10 cellular contexts compared by ENCODE assay signal in genomic region chr3:114121996-114122709, GRCh38. TPM values are rescaled to one million over a fixed set of nuclear protein-coding genes. Genes with fewer than 3 reads are reported as not detected.
DNase-seq lines count a peak whose midpoint lies in the region; TF ChIP-seq lines count a peak whose summit lies in the region.
"Had no signal": no experiment of that assay in that cellular context is flagged by ENCODE, and none has a peak within 500 bp of the region (broad histone marks: within the 10 kb centered on the region; RNA-seq: fewer than 3 reads in every experiment).

No MANE protein-coding gene starts in this region.

- no peaks in the 10 kb centered on the region for H3K9me2 ChIP-seq in neural cell (ENCODE audit: insufficient read depth, low read length)

- DNase-seq in BJ (ENCODE audit: low read depth), result peak; percentile 5
- peak; percentile 72 for DNase-seq in NCI-H526 treated with DMSO at 0.1 percent for 48 hours (lab: John Stamatoyannopoulos, UW)
- DNase-seq in epithelial cell of prostate (ENCODE audit: low read depth, low spot score), result no peak
- no peak for DNase-seq in activated T-cell treated with anti-CD3 and anti-CD28 coated beads for 4 hours
- DNase-seq in DMS53 treated with DMSO at 0.1 percent for 48 hours (lab: John Stamatoyannopoulos, UW; ENCODE audit: unreplicated experiment), result no peak
- DNase-seq in COLO668 (lab: John Stamatoyannopoulos, UW; ENCODE audit: unreplicated experiment), result no peak
- no peak for DNase-seq in trophoblast cell
- DNase-seq: central memory CD4-positive, alpha-beta T cell; NCI-H1930 had no signal

- CTCF ChIA-PET in BJ (lab: Yijun Ruan, JAX), result no interaction called here

- H3K79me2 ChIP-seq in neural cell (replicated peaks; ENCODE audit: insufficient read depth, low read length), result no peaks in the 10 kb centered on the region
- H3K79me2 ChIP-seq in trophoblast cell (ENCODE audit: control insufficient read depth, insufficient read depth, low read length, poor library complexity), result no peaks in the 10 kb centered on the region

- no peaks in the 10 kb centered on the region for H4K20me1 ChIP-seq in neural cell (ENCODE audit: insufficient read depth)

- no peaks in the 10 kb centered on the region for H3F3A ChIP-seq in neural cell (ENCODE audit: insufficient read depth, low read length, poor library complexity, severe bottlenecking)

- H3K9ac ChIP-seq in neural cell (ENCODE audit: low read length) (peak overlapping the region; percentile 43), trophoblast cell (ENCODE audit: low read length) (no peak overlapping the region)

- no peak overlapping the region for H2BK120ac ChIP-seq in trophoblast cell (ENCODE audit: insufficient read depth, low read length, poor library complexity)

- no peaks in the 10 kb centered on the region for H3K27me3 ChIP-seq in BJ (ENCODE audit: control insufficient read depth, insufficient read depth, low read length)
- no peaks in the 10 kb centered on the region for H3K27me3 ChIP-seq in neural cell (ENCODE audit: insufficient read depth, low read depth, low read length)
- H3K27me3 ChIP-seq in trophoblast cell (ENCODE audit: insufficient read depth, low read length), result no peaks in the 10 kb centered on the region

- TF ChIP-seq CTCF in BJ (IDR thresholded peaks at IDR 0.05; ENCODE audit: insufficient read depth, low read depth, low read length) (no peak), neural cell (IDR thresholded peaks at IDR 0.05; ENCODE audit: poor library complexity, severe bottlenecking) (no peak)

- H4K8ac ChIP-seq in trophoblast cell (ENCODE audit: low read depth, low read length), result no peak overlapping the region

- H3K79me1 ChIP-seq in trophoblast cell (ENCODE audit: low read length), result no peaks in the 10 kb centered on the region

- no peak for TF ChIP-seq RAD21 in neural cell (conservative IDR thresholded peaks at IDR 0.05)

- POLR2A ChIA-PET in BJ (lab: Charles Lee), result no interaction called here

- H2BK12ac ChIP-seq in trophoblast cell (ENCODE audit: low read length), result no peak overlapping the region

- H3K36me3 ChIP-seq in BJ (ENCODE audit: control insufficient read depth, insufficient read depth, low read length) (no peaks in the 10 kb centered on the region), neural cell (ENCODE audit: insufficient read depth, low read length) (no peaks in the 10 kb centered on the region), trophoblast cell (ENCODE audit: control insufficient read depth in 1 of 2, insufficient read depth in 2 of 2, low read length in 2 of 2) (no peaks in the 10 kb centered on the region)

- no peak for TF ChIP-seq EP300 in neural cell (conservative IDR thresholded peaks at IDR 0.05; ENCODE audit: poor library complexity, severe bottlenecking)

- H2BK5ac ChIP-seq in trophoblast cell (ENCODE audit: low read depth, low read length, poor library complexity), result no peak overlapping the region

- no peaks in the 10 kb centered on the region for H3K4me1 ChIP-seq in trophoblast cell (ENCODE audit: control insufficient read depth in 1 of 2, insufficient read depth in 2 of 2, low read length in 2 of 2)

- peak overlapping the region; percentile 9 for H3K27ac ChIP-seq in epithelial cell of prostate
- peak overlapping the region; percentile 78 for H3K27ac ChIP-seq in neural cell (ENCODE audit: low read length)
- no peak overlapping the region for H3K27ac ChIP-seq in trophoblast cell (ENCODE audit: low read depth, low read length)

- no peak overlapping the region for H3K18ac ChIP-seq in trophoblast cell (ENCODE audit: low read length)

- H4K91ac ChIP-seq in trophoblast cell (ENCODE audit: low read depth, low read length), result no peak overlapping the region

- H3K4me2 ChIP-seq in neural cell (ENCODE audit: low read length) (no peak overlapping the region), trophoblast cell (ENCODE audit: low read length) (no peak overlapping the region)

- no peak overlapping the region for H3K4ac ChIP-seq in trophoblast cell (ENCODE audit: low read depth, low read length)

- no peaks in the 10 kb centered on the region for H3K9me3 ChIP-seq in neural cell (ENCODE audit: low read length)
- H3K9me3 ChIP-seq in trophoblast cell (ENCODE audit: insufficient read depth, low read depth, low read length), result peaks cover 1% of the 10 kb centered on the region

- H3K4me3 ChIP-seq in BJ (ENCODE audit: low read depth, low read length) (no peak overlapping the region), neural cell (ENCODE audit: low read length) (peak overlapping the region; percentile 18), trophoblast cell (ENCODE audit: low read depth, low read length) (no peak overlapping the region)

- WGBS in trophoblast cell (ENCODE audit: extremely low coverage, insufficient coverage, insufficient read length), result no CpG with 5 or more reads among the region's 4 CpGs

- no peak overlapping the region for H2AK5ac ChIP-seq in trophoblast cell (ENCODE audit: low read length)

- H3K14ac ChIP-seq in trophoblast cell (ENCODE audit: low read length), result no peak overlapping the region

- H3K23ac ChIP-seq in trophoblast cell (ENCODE audit: low read length), result no peak overlapping the region

- no peak overlapping the region for H4K12ac ChIP-seq in trophoblast cell (ENCODE audit: low read depth, low read length)

- peak overlapping the region; percentile 4 for H2AFZ ChIP-seq in neural cell (ENCODE audit: low read depth, low read length)
- no peak overlapping the region for H2AFZ ChIP-seq in trophoblast cell (ENCODE audit: insufficient read depth, low read length, poor library complexity)

TF ChIP-seq in neural cell, 6 proteins besides CTCF, POLR2A, EP300 and RAD21:
- no peak for TF ChIP-seq MXI1 (conservative IDR thresholded peaks at IDR 0.05; ENCODE audit: poor library complexity, severe bottlenecking)
- TF ChIP-seq POLR2AphosphoS5 (IDR thresholded peaks at IDR 0.05), result no peak
- TF ChIP-seq REST (IDR thresholded peaks at IDR 0.05; ENCODE audit: borderline replicate concordance), result no peak
- no peak for TF ChIP-seq SMC3 (conservative IDR thresholded peaks at IDR 0.05; ENCODE audit: poor library complexity)
- TF ChIP-seq EZH2 (IDR thresholded peaks at IDR 0.05; ENCODE audit: borderline replicate concordance, insufficient read depth, low read length, poor library complexity, severe bottlenecking), result no peak
- TF ChIP-seq TAF1 (IDR thresholded peaks at IDR 0.05; ENCODE audit: low read depth), result no peak

RNA-seq across cellular contexts. Expression of gene DRD3, which starts 56.7 kb away (rescaled TPM):
- polyA plus RNA-seq in BJ (2011; rRNA removed) (not detected in 2 replicates), neural cell (0.18 TPM in 1 of 2 replicates, not detected in the other)
- not detected in 2 replicates for polyA minus RNA-seq in BJ (2011; rRNA and poly(A)+ RNA removed)
- 0.35 and 0.73 TPM in 2 replicates for polyA minus RNA-seq in neural cell
- not detected in 2 replicates for polyA plus RNA-seq in trophoblast cell (2013)

Comparison
In these comparisons a context has a peak if more than half of its experiments do, and no peak if none do; other contexts are left out.
1. DNase-seq: peak in BJ (single experiment) and NCI-H526 treated with DMSO at 0.1 percent for 48 hours (single experiment); none in epithelial cell of prostate (single experiment), activated T-cell treated with anti-CD3 and anti-CD28 coated beads for 4 hours (single experiment), DMS53 treated with DMSO at 0.1 percent for 48 hours (single experiment), COLO668 (single experiment) and trophoblast cell (0 of 2).